In genomic region chr17:81902653-81903414, GRCh38 we compare ENCODE assay signal across 10 cellular contexts. TPM values are rescaled to one million over a fixed set of nuclear protein-coding genes. Genes with fewer than 3 reads are reported as not detected.
DNase-seq lines count a peak whose midpoint lies in the region; ATAC-seq and TF ChIP-seq lines count a peak whose summit lies in the region.
"Had no signal": no experiment of that assay in that cellular context is flagged by ENCODE, and none has a peak within 500 bp of the region (broad histone marks: within the 10 kb centered on the region; RNA-seq: fewer than 3 reads in every experiment).

No MANE protein-coding gene starts in this region.

- no TSS peak for BruUV-seq in Calu3 (replicated peaks; lab: Mats Ljungman, UMichigan)

- no peak overlapping the region for H3K27ac Mint-ChIP-seq in Calu3 (ENCODE audit: unreplicated experiment)
- no peak overlapping the region for H3K27ac Mint-ChIP-seq in WTC11

- TF ChIP-seq POLR2A in sigmoid colon (IDR thresholded peaks at IDR 0.05): no peak

- H3K27ac ChIP-seq in hepatocyte (no peak overlapping the region), sigmoid colon (no peak overlapping the region)

- H3K4me1 Mint-ChIP-seq in Calu3 (ENCODE audit: low read depth, unreplicated experiment) (no peaks in the 10 kb centered on the region), WTC11 (no peaks in the 10 kb centered on the region)

- no peaks in the 10 kb centered on the region for H3K79me2 ChIP-seq in hepatocyte

- ATAC-seq in WTC11 (peak; percentile 44), HG03457 (IDR thresholded peaks at IDR 0.05; ENCODE audit: unreplicated experiment) (no peak)

- H3K4me2 ChIP-seq in hepatocyte: peak overlapping the region; percentile 91

- H4K20me1 ChIP-seq in hepatocyte (ENCODE audit: insufficient read depth, poor library complexity, severe bottlenecking): peaks cover 3% of the 10 kb centered on the region

- TF ChIP-seq EP300 in sigmoid colon (IDR thresholded peaks at IDR 0.05): no peak

- H3K9me3 Mint-ChIP-seq in Calu3 (ENCODE audit: low read depth, unreplicated experiment) (no peaks in the 10 kb centered on the region), WTC11 (no peaks in the 10 kb centered on the region)

- peaks cover 41% of the 10 kb centered on the region for H3K36me3 Mint-ChIP-seq in Calu3 (ENCODE audit: insufficient read depth, unreplicated experiment)
- peaks cover 14% of the 10 kb centered on the region for H3K36me3 Mint-ChIP-seq in WTC11

- DNase-seq in Calu3: peak; percentile 29
- peak; percentile 54 for DNase-seq in WTC11 (ENCODE audit: low spot score)
- DNase-seq in hepatocyte (ENCODE audit: low spot score): no peak
- DNase-seq in sigmoid colon: no peak
- no peak for DNase-seq in NCI-H524 (lab: John Stamatoyannopoulos, UW)
- DNase-seq in NCI-H2171 treated with DMSO at 0.1 percent for 48 hours (lab: John Stamatoyannopoulos, UW): no peak
- DNase-seq in G401 (ENCODE audit: low spot score): no peak
- DNase-seq: DMS79, NCI-H2029 had no signal

- H2AFZ ChIP-seq in hepatocyte: no peak overlapping the region

- H3K27me3 ChIP-seq in hepatocyte (no peaks in the 10 kb centered on the region), sigmoid colon (peaks cover 4 to 27% (median 23%) of the 10 kb centered on the region in 3 donors)

- H3K36me3 ChIP-seq in hepatocyte (replicated peaks; ENCODE audit: insufficient read depth, low read depth) (no peaks in the 10 kb centered on the region), sigmoid colon (peaks cover 0 to 35% (median 24%) of the 10 kb centered on the region in 4 donors)

- H3K9me3 ChIP-seq in hepatocyte (ENCODE audit: low read depth) (no peaks in the 10 kb centered on the region), sigmoid colon (no peaks in the 10 kb centered on the region)

- H3K4me3 ChIP-seq in hepatocyte: no peak overlapping the region
- H3K4me3 ChIP-seq in sigmoid colon: peak overlapping the region in 3 of 4 donors; percentile 29 to 46 (median 39)

- peak overlapping the region; percentile 30 for H3K4me3 Mint-ChIP-seq in Calu3 (ENCODE audit: low read depth, unreplicated experiment)
- peak overlapping the region; percentile 48 for H3K4me3 Mint-ChIP-seq in WTC11

- TF ChIP-seq CTCF in Calu3 (IDR thresholded peaks at IDR 0.05; ENCODE audit: unreplicated experiment) (no peak), WTC11 (IDR thresholded peaks at IDR 0.05) (no peak), hepatocyte (IDR thresholded peaks at IDR 0.05; ENCODE audit: poor library complexity) (no peak), sigmoid colon (IDR thresholded peaks at IDR 0.05) (no peak)

- WGBS in hepatocyte (ENCODE audit: low lambda C conversion rate, missing lambda C conversion rate): 75% methylated on average over 26 of the region's 47 CpGs
- WGBS in sigmoid colon, 2 donors: 24 to 41% methylated on average over 47 of the region's 47 CpGs

- in situ Hi-C loops in G401 (cut with HindIII; ENCODE audit: low sequenced_read_pairs): no loop called here

- no peaks in the 10 kb centered on the region for H3K9me2 ChIP-seq in hepatocyte (replicated peaks; ENCODE audit: insufficient read depth)

- POLR2A ChIA-PET in WTC11 (lab: Charles Lee): interaction anchor here (1.5 kb wide), 1 partner anchor 33 kb away, joined by 4 read pairs; no protein-coding TSS in a partner anchor

- H3K27me3 Mint-ChIP-seq in Calu3 (ENCODE audit: unreplicated experiment) (peaks cover 16% of the 10 kb centered on the region), WTC11 (ENCODE audit: low read depth) (peaks cover 13% of the 10 kb centered on the region)

- CTCF ChIA-PET in Calu3 (lab: Charles Lee): no interaction called here
- CTCF ChIA-PET in WTC11 (lab: Charles Lee): interaction anchor here (0.6 to 1.8 kb wide), 5 partner anchors 11 to 117 kb away, joined by 3 to 5 read pairs (median 3); no protein-coding TSS in a partner anchor

- intact Hi-C loops in Calu3 (cut with micrococcal nuclease; ENCODE audit: unreplicated experiment) (no loop called here), sigmoid colon (cut with DNase I) (no loop called here)

- H3K4me1 ChIP-seq in hepatocyte (ENCODE audit: insufficient read depth): peaks cover 11% of the 10 kb centered on the region
- H3K4me1 ChIP-seq in sigmoid colon: peaks cover 0 to 15% (median 14%) of the 10 kb centered on the region in 4 donors

TF ChIP-seq in WTC11, 78 proteins besides CTCF, POLR2A, EP300 and RAD21 (continues in another document):
- no peak for TF ChIP-seq CREM (CRISPR knock-in tag; IDR thresholded peaks at IDR 0.05)
- TF ChIP-seq IRF1 (CRISPR knock-in tag; IDR thresholded peaks at IDR 0.05): no peak
- no peak for TF ChIP-seq ATF2 (CRISPR knock-in tag; IDR thresholded peaks at IDR 0.05; ENCODE audit: borderline replicate concordance, low read depth)

RNA-seq across cellular contexts. Expression of gene NPB, which starts 0.8 kb away (rescaled TPM):
- total RNA-seq in Calu3 (2022) (0.27 and 0.47 TPM in 2 replicates), WTC11 (2021) (1.9 to 2.1 TPM (median 1.9 TPM) in 3 replicates), hepatocyte (0.47 and 2.6 TPM in 2 replicates), sigmoid colon (1 to 10 TPM in 1 of 4 donors, under 1 TPM in 2, not detected in 1; 0.27 to 1.8 (median 0.71) TPM)
- polyA plus RNA-seq in hepatocyte (2.2 and 3.2 TPM in 2 replicates), sigmoid colon (under 1 TPM in 1 of 3 donors, not detected in 2; 0.87 TPM)
- total RNA-seq in G401 (2014; rRNA removed; shearing (Covaris generic)): 0.41 and 0.74 TPM in 2 replicates

RNA-seq across cellular contexts. Expression of gene PCYT2, which starts 8.4 kb away (rescaled TPM):
- total RNA-seq in Calu3 (2022): 58.4 and 60.9 TPM in 2 replicates
- total RNA-seq in WTC11 (2021): 24.7 to 31.4 TPM (median 26.3 TPM) in 3 replicates
- 81.1 and 84.7 TPM in 2 replicates for total RNA-seq in hepatocyte
- polyA plus RNA-seq in hepatocyte: 124 and 126 TPM in 2 replicates
- 10 to 100 TPM; 11.4 to 24.6 (median 19.3) TPM for total RNA-seq in sigmoid colon
- 10 to 100 TPM; 21.6 to 86.4 (median 40.7) TPM for polyA plus RNA-seq in sigmoid colon
- total RNA-seq in G401 (2014; rRNA removed; shearing (Covaris generic)): 41.8 and 60.0 TPM in 2 replicates

RNA-seq across cellular contexts. Expression of gene ANAPC11, which starts 11.3 kb away (rescaled TPM):
- 110 and 113 TPM in 2 replicates for total RNA-seq in Calu3 (2022)
- 217 to 249 TPM (median 245 TPM) in 3 replicates for total RNA-seq in WTC11 (2021)
- 129 and 155 TPM in 2 replicates for total RNA-seq in hepatocyte
- polyA plus RNA-seq in hepatocyte: 307 and 345 TPM in 2 replicates
- 100 to 1,000 TPM in 3 of 4 donors, 10 to 100 TPM in 1; 93.3 to 185 (median 158) TPM for total RNA-seq in sigmoid colon
- 100 to 1,000 TPM; 198 to 203 (median 202) TPM for polyA plus RNA-seq in sigmoid colon
- total RNA-seq in G401 (2014; rRNA removed; shearing (Covaris generic)): 194 and 216 TPM in 2 replicates

RNA-seq across cellular contexts. Expression of gene ALYREF, which starts 11.4 kb away (rescaled TPM):
- 118 and 122 TPM in 2 replicates for total RNA-seq in Calu3 (2022)
- 172 to 212 TPM (median 174 TPM) in 3 replicates for total RNA-seq in WTC11 (2021)
- 50.9 and 55.3 TPM in 2 replicates for total RNA-seq in hepatocyte
- polyA plus RNA-seq in hepatocyte: 96.4 and 106 TPM in 2 replicates
- total RNA-seq in sigmoid colon: 10 to 100 TPM; 39.2 to 44.0 (median 42.6) TPM
- polyA plus RNA-seq in sigmoid colon: 10 to 100 TPM; 30.6 to 91.4 (median 35.4) TPM
- total RNA-seq in G401 (2014; rRNA removed; shearing (Covaris generic)): 379 and 407 TPM in 2 replicates

RNA-seq across cellular contexts. Expression of gene SIRT7, which starts 15.1 kb away (rescaled TPM):
- total RNA-seq in Calu3 (2022): 50.3 and 56.0 TPM in 2 replicates
- total RNA-seq in WTC11 (2021): 19.5 to 24.2 TPM (median 20.9 TPM) in 3 replicates
- total RNA-seq in hepatocyte: 16.5 and 18.6 TPM in 2 replicates
- 35.2 and 36.0 TPM in 2 replicates for polyA plus RNA-seq in hepatocyte
- total RNA-seq in sigmoid colon: 10 to 100 TPM; 11.4 to 31.6 (median 14.1) TPM
- 10 to 100 TPM; 28.8 to 62.2 (median 39.1) TPM for polyA plus RNA-seq in sigmoid colon
- total RNA-seq in G401 (2014; rRNA removed; shearing (Covaris generic)): 15.4 and 17.6 TPM in 2 replicates

Comparison
In these comparisons a context has a peak if more than half of its experiments do, and no peak if none do; other contexts are left out.
1. DNase-seq: peak in Calu3 (single experiment) and WTC11 (single experiment); none in hepatocyte (single experiment), sigmoid colon (single experiment), NCI-H524 (0 of 2), NCI-H2171 treated with DMSO at 0.1 percent for 48 hours (single experiment) and G401 (single experiment).